In genomic region chr9:86700601-86701000, GRCh38 we compare ENCODE assay signal across 14 cellular contexts.
DNase-seq lines count a peak whose midpoint lies in the region; ATAC-seq and TF ChIP-seq lines count a peak whose summit lies in the region.
"Had no signal": no experiment of that assay in that cellular context is flagged by ENCODE, and none has a peak within 500 bp of the region (broad histone marks: within the 10 kb centered on the region; RNA-seq: fewer than 3 reads in every experiment).

No MANE protein-coding gene starts in this region.

- no peaks in the 10 kb centered on the region for H3K4me1 Mint-ChIP-seq in GM23338
- H3K4me1 Mint-ChIP-seq: stimulated activated naive CD8-positive, alpha-beta T cell treated with anti-CD3 and anti-CD28 coated beads, Interleukin-15, amount 100 ng/mL, for 72 hours had no signal

- no peaks in the 10 kb centered on the region for H3K9me2 ChIP-seq in PC-3 (replicated peaks; ENCODE audit: low read length)
- H3K9me2 ChIP-seq in GM23338 (ENCODE audit: insufficient read depth): no peaks in the 10 kb centered on the region

- H3K4me3 Mint-ChIP-seq in GM23338: no peak overlapping the region
- H3K4me3 Mint-ChIP-seq: stimulated activated naive CD8-positive, alpha-beta T cell treated with anti-CD3 and anti-CD28 coated beads, Interleukin-15, amount 100 ng/mL, for 72 hours had no signal

- no peak overlapping the region for H3K27ac ChIP-seq in substantia nigra (ENCODE audit: low read depth, low read length, poor library complexity, severe bottlenecking)
- H3K27ac ChIP-seq in PC-3 (ENCODE audit: low read length): no peak overlapping the region
- no peak overlapping the region for H3K27ac ChIP-seq in GM23338 (ENCODE audit: low read depth)

- H2AFZ ChIP-seq in PC-3 (ENCODE audit: low read length): no peak overlapping the region
- no peak overlapping the region for H2AFZ ChIP-seq in GM23338

- H4K20me1 ChIP-seq in PC-3 (ENCODE audit: low read length): no peaks in the 10 kb centered on the region
- H4K20me1 ChIP-seq in GM23338 (replicated peaks; ENCODE audit: insufficient read depth): no peaks in the 10 kb centered on the region

- H3K27me3 Mint-ChIP-seq in GM23338 (ENCODE audit: insufficient read depth, low read depth, poor library complexity): peaks cover 2% of the 10 kb centered on the region

- no peaks in the 10 kb centered on the region for H3K36me3 ChIP-seq in PC-3 (ENCODE audit: low read depth, low read length)
- no peaks in the 10 kb centered on the region for H3K36me3 ChIP-seq in GM23338 (ENCODE audit: insufficient read depth)

- H3K4me2 ChIP-seq in PC-3 (ENCODE audit: low read length): no peak overlapping the region
- H3K4me2 ChIP-seq in GM23338: no peak overlapping the region

- ATAC-seq in SK-N-SH treated with all-trans-retinoic acid at 6 μM for 48 hours (peak; percentile 73), PC-3 (no peak), GM19397 (IDR thresholded peaks at IDR 0.05; ENCODE audit: unreplicated experiment) (no peak), GM23338 (no peak)
- ATAC-seq: activated naive CD4-positive, alpha-beta T cell treated with anti-CD3 and anti-CD28 coated beads, Interleukin-2, amount 50 U/mL, for 72 hours; K562; stimulated activated naive CD8-positive, alpha-beta T cell treated with anti-CD3 and anti-CD28 coated beads, Interleukin-15, amount 100 ng/mL, for 72 hours had no signal

- POLR2A ChIA-PET in PC-3 (lab: Charles Lee; ENCODE audit: unreplicated experiment): no interaction called here

- CTCF ChIA-PET in PC-3 (lab: Charles Lee): no interaction called here

- no peaks in the 10 kb centered on the region for H3F3A ChIP-seq in PC-3 (ENCODE audit: low read length, unreplicated experiment)
- H3F3A ChIP-seq in GM23338 (replicated peaks; ENCODE audit: low read depth): no peaks in the 10 kb centered on the region

- H3K27ac Mint-ChIP-seq in GM23338: no peak overlapping the region
- H3K27ac Mint-ChIP-seq: activated naive CD4-positive, alpha-beta T cell treated with anti-CD3 and anti-CD28 coated beads, Interleukin-2, amount 50 U/mL, for 72 hours; stimulated activated naive CD8-positive, alpha-beta T cell treated with anti-CD3 and anti-CD28 coated beads, Interleukin-15, amount 100 ng/mL, for 72 hours had no signal

- no peaks in the 10 kb centered on the region for H3K9me3 Mint-ChIP-seq in GM23338
- H3K9me3 Mint-ChIP-seq: activated naive CD4-positive, alpha-beta T cell treated with anti-CD3 and anti-CD28 coated beads, Interleukin-2, amount 50 U/mL, for 72 hours; stimulated activated naive CD8-positive, alpha-beta T cell treated with anti-CD3 and anti-CD28 coated beads, Interleukin-15, amount 100 ng/mL, for 72 hours had no signal

- BruUV-seq in PC-3 (replicated peaks; lab: Mats Ljungman, UMichigan): no TSS peak

- H3K79me2 ChIP-seq in PC-3 (ENCODE audit: low read length) (no peaks in the 10 kb centered on the region), GM23338 (replicated peaks; ENCODE audit: insufficient read depth) (no peaks in the 10 kb centered on the region)

- no peak for TF ChIP-seq CTCF in fibroblast of mammary gland (conservative IDR thresholded peaks at IDR 0.05; ENCODE audit: control insufficient read depth, insufficient read depth, low read depth, low read length)
- TF ChIP-seq CTCF in PC-3 (conservative IDR thresholded peaks at IDR 0.05; ENCODE audit: low read depth, low read length): no peak
- no peak for TF ChIP-seq CTCF in GM23338 (conservative IDR thresholded peaks at IDR 0.05; ENCODE audit: low read depth in 2 of 2)

- no peaks in the 10 kb centered on the region for H3K4me1 ChIP-seq in PC-3 (ENCODE audit: insufficient read depth, low read length)
- H3K4me1 ChIP-seq in GM23338 (ENCODE audit: insufficient read depth): no peaks in the 10 kb centered on the region; the same call in 1 of the 2 replicates

- H3K36me3 Mint-ChIP-seq in GM23338 (ENCODE audit: low read depth): no peaks in the 10 kb centered on the region
- H3K36me3 Mint-ChIP-seq: activated naive CD4-positive, alpha-beta T cell treated with anti-CD3 and anti-CD28 coated beads, Interleukin-2, amount 50 U/mL, for 72 hours had no signal

- no peak overlapping the region for H3K9ac ChIP-seq in PC-3 (ENCODE audit: low read length)

- H3K27me3 ChIP-seq in PC-3 (ENCODE audit: low read length): no peaks in the 10 kb centered on the region
- H3K27me3 ChIP-seq in GM23338 (ENCODE audit: insufficient read depth): no peaks in the 10 kb centered on the region

- intact Hi-C loops in PC-3 (cut with micrococcal nuclease): no loop called here

- H3K9me3 ChIP-seq in PC-3 (ENCODE audit: low read length): no peaks in the 10 kb centered on the region

- DNase-seq in fibroblast of mammary gland (ENCODE audit: low read depth): peak; percentile 50
- DNase-seq in midbrain (lab: John Stamatoyannopoulos, UW): peak; percentile 5
- peak in 36 of 49 donors; percentile 0 to 57 (median 12) for DNase-seq in substantia nigra (lab: John Stamatoyannopoulos, UW)
- DNase-seq in PC-3: no peak
- no peak for DNase-seq in GM23338 (ENCODE audit: low spot score)
- DNase-seq in NCI-H748 (lab: John Stamatoyannopoulos, UW; ENCODE audit: unreplicated experiment): no peak
- DNase-seq: NCI-H2081 treated with DMSO at 0.1 percent for 48 hours; OCI-M1; stimulated activated CD4-positive, alpha-beta T cell treated with anti-CD3 and anti-CD28 coated beads, Interleukin-4, amount 100 ng/mL, for 4 hours; stimulated activated naive CD8-positive, alpha-beta T cell treated with anti-CD3 and anti-CD28 coated beads, Interleukin-15, amount 100 ng/mL, for 72 hours had no signal

- H3K4me3 ChIP-seq in fibroblast of mammary gland (ENCODE audit: control insufficient read depth, low read depth, low read length) (no peak overlapping the region), PC-3 (ENCODE audit: low read length) (no peak overlapping the region), GM23338 (no peak overlapping the region)
- H3K4me3 ChIP-seq: K562 had no signal

TF ChIP-seq in SK-N-SH treated with all-trans-retinoic acid at 6 μM for 48 hours, 23 proteins besides CTCF, POLR2A, EP300 and RAD21 (continues in another document):
- no peak for TF ChIP-seq BACH2 (CRISPR knock-in tag; IDR thresholded peaks at IDR 0.05; ENCODE audit: borderline replicate concordance)
- TF ChIP-seq POU6F1 (CRISPR knock-in tag; IDR thresholded peaks at IDR 0.05; ENCODE audit: borderline replicate concordance, low read depth): no peak
- no peak for TF ChIP-seq OSR1 (CRISPR knock-in tag; IDR thresholded peaks at IDR 0.05)
- no peak for TF ChIP-seq TCF4 (CRISPR knock-in tag; IDR thresholded peaks at IDR 0.05; ENCODE audit: borderline replicate concordance)
- TF ChIP-seq RARB (CRISPR knock-in tag; IDR thresholded peaks at IDR 0.05): no peak

TF ChIP-seq in GM23338, 12 proteins besides CTCF, POLR2A, EP300 and RAD21 (continues in another document):
- TF ChIP-seq STAT1 (IDR thresholded peaks at IDR 0.05; ENCODE audit: unreplicated experiment) (no peak), ZNF331 (CRISPR knock-in tag; IDR thresholded peaks at IDR 0.05; ENCODE audit: low read depth) (no peak), EZH2phosphoT487 (IDR thresholded peaks at IDR 0.05; ENCODE audit: unreplicated experiment) (no peak), ZNF114 (CRISPR knock-in tag; IDR thresholded peaks at IDR 0.05) (no peak), EZH2 (IDR thresholded peaks at IDR 0.05; ENCODE audit: low read depth, unreplicated experiment) (no peak), POLR2AphosphoS5 (IDR thresholded peaks at IDR 0.05; ENCODE audit: low read depth) (no peak)

Comparison
In these comparisons a context has a peak if more than half of its experiments do, and no peak if none do; other contexts are left out.
1. DNase-seq: peak in fibroblast of mammary gland (single experiment), midbrain (single experiment) and substantia nigra (36 of 49); none in PC-3 (single experiment), GM23338 (single experiment) and NCI-H748 (single experiment).